In the genomic region with DNA sequence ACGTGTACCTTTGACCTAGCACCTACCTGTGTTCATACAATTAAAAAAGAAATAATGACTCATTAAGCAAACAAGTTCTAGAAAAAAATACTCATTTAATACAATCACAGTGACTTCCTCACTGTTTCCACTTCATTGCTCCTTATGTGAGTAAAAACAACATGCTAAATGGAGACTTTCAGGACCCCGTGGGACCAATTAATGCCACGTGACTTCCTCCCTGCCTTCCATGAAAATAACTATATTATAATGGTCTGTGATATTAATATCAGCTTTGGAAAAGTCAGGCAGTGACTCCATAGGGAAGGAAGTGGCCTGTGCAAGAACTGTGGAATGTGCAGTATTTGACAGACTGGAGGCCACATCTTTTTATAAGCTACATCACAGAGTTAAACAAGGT, we compare ENCODE assay signal across 1 cellular context.
A peak's percentile ranks its signal among the peaks of the same experiment; 100 is the strongest.
TF ChIP-seq lines count a peak whose summit lies in the region.

No MANE protein-coding gene starts in this region.

TF ChIP-seq in endothelial cell of umbilical vein, 7 proteins besides CTCF, POLR2A, EP300 and RAD21 (continued from another document):
- TF ChIP-seq MYC (IDR thresholded peaks at IDR 0.05; ENCODE audit: low read depth, low read length): no peak
- peak; percentile 58 for TF ChIP-seq FOS (IDR thresholded peaks at IDR 0.05; ENCODE audit: borderline replicate concordance, insufficient read depth, low read length)
